19 cellular contexts compared by ENCODE assay signal in the genomic region with DNA sequence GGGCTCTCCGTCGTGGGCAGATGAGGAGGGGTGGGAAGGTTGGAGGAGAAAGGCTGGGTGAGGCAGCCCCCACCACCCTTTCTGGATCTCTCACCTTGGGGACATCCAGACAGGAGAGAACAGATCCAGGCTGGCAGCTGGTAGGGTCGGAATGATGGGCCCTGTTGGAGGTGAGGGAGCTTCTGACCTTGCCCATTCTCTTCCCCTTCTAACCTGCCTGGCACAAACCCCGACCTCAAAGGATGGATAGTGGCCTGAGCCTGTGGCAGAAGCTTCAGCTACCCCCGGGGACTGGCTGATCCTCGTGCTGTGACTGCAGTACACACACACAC. TPM values are rescaled to one million over a fixed set of nuclear protein-coding genes. Genes with fewer than 3 reads are reported as not detected.
DNase-seq lines count a peak whose midpoint lies in the region; ATAC-seq and TF ChIP-seq lines count a peak whose summit lies in the region.
"Had no signal": no experiment of that assay in that cellular context is flagged by ENCODE, and none has a peak within 500 bp of the region (broad histone marks: within the 10 kb centered on the region; RNA-seq: fewer than 3 reads in every experiment).

No MANE protein-coding gene starts in this region.

- intact Hi-C loops in natural killer cell (cut with micrococcal nuclease) (no loop called here), sciatic nerve (cut with DNase I) (loop anchor here (5.0 kb wide), 1 partner anchor 1646 kb away; no protein-coding TSS in a partner anchor)

- H3K27me3 Mint-ChIP-seq in natural killer cell treated with Interleukin-12 subunit alpha and Interleukin-12 subunit beta and Interleukin-15 and Interleukin-18, amount 100 ng/mL, for 72 hours, result peaks cover 0 to under 1% of the 10 kb centered on the region in 2 donors
- H3K27me3 Mint-ChIP-seq in natural killer cell (ENCODE audit: low read depth in 2 of 2), result no peaks in the 10 kb centered on the region
- H3K27me3 Mint-ChIP-seq: CD4-positive, alpha-beta memory T cell had no signal

- TF ChIP-seq CTCF in natural killer cell (IDR thresholded peaks at IDR 0.05), result no peak

- H3K4me1 Mint-ChIP-seq in natural killer cell treated with Interleukin-12 subunit alpha and Interleukin-12 subunit beta and Interleukin-15 and Interleukin-18, amount 100 ng/mL, for 72 hours (ENCODE audit: low read depth in 2 of 2), result peaks cover 0 to under 1% of the 10 kb centered on the region in 2 donors
- no peaks in the 10 kb centered on the region for H3K4me1 Mint-ChIP-seq in natural killer cell
- H3K4me1 Mint-ChIP-seq: CD4-positive, alpha-beta memory T cell had no signal

- H3K9me3 Mint-ChIP-seq in natural killer cell treated with Interleukin-12 subunit alpha and Interleukin-12 subunit beta and Interleukin-15 and Interleukin-18, amount 100 ng/mL, for 72 hours, result no peaks in the 10 kb centered on the region
- H3K9me3 Mint-ChIP-seq in natural killer cell, result no peaks in the 10 kb centered on the region
- H3K9me3 Mint-ChIP-seq: CD4-positive, alpha-beta memory T cell had no signal

- no peak for ATAC-seq in natural killer cell treated with Interleukin-12 subunit alpha and Interleukin-12 subunit beta and Interleukin-15 and Interleukin-18, amount 100 ng/mL, for 72 hours
- ATAC-seq in natural killer cell (no peak), sciatic nerve (no peak), GM19328 (IDR thresholded peaks at IDR 0.05; ENCODE audit: unreplicated experiment) (no peak)

- peak; percentile 18 for DNase-seq in natural killer cell treated with Interleukin-12 subunit alpha and Interleukin-12 subunit beta and Interleukin-15 and Interleukin-18, amount 100 ng/mL, for 72 hours (ENCODE audit: low spot score)
- DNase-seq in natural killer cell (no peak), cerebellar cortex (ENCODE audit: low spot score) (peak; percentile 23), sciatic nerve (ENCODE audit: low spot score) (peak; percentile 33), COLO829 (ENCODE audit: low spot score) (no peak)
- no peak for DNase-seq in activated CD4-positive, alpha-beta T cell treated with anti-CD3 and anti-CD28 coated beads, Interleukin-2, amount 50 U/mL, for 1 hour
- DNase-seq: ACHN; CD4-positive, alpha-beta memory T cell; HCEC 1CT; KBM-7; NCI-H1417 treated with DMSO at 0.1 percent for 48 hours; NCI-H2029; NCI-H2171; NCI-H446; NCI-H69; SIG-M5 had no signal

- H3K36me3 Mint-ChIP-seq in natural killer cell treated with Interleukin-12 subunit alpha and Interleukin-12 subunit beta and Interleukin-15 and Interleukin-18, amount 100 ng/mL, for 72 hours, result no peaks in the 10 kb centered on the region
- H3K36me3 Mint-ChIP-seq in natural killer cell, result no peaks in the 10 kb centered on the region
- H3K36me3 Mint-ChIP-seq: CD4-positive, alpha-beta memory T cell had no signal

- no peak overlapping the region for H3K27ac Mint-ChIP-seq in natural killer cell treated with Interleukin-12 subunit alpha and Interleukin-12 subunit beta and Interleukin-15 and Interleukin-18, amount 100 ng/mL, for 72 hours
- no peak overlapping the region for H3K27ac Mint-ChIP-seq in natural killer cell
- H3K27ac Mint-ChIP-seq: CD4-positive, alpha-beta memory T cell had no signal

- no peak overlapping the region for H3K4me3 Mint-ChIP-seq in natural killer cell treated with Interleukin-12 subunit alpha and Interleukin-12 subunit beta and Interleukin-15 and Interleukin-18, amount 100 ng/mL, for 72 hours
- no peak overlapping the region for H3K4me3 Mint-ChIP-seq in natural killer cell
- H3K4me3 Mint-ChIP-seq: CD4-positive, alpha-beta memory T cell had no signal

RNA-seq across cellular contexts. Expression of gene NPBWR2, which starts 6.0 kb away (rescaled TPM):
- not detected for total RNA-seq in natural killer cell treated with Interleukin-12 subunit alpha and Interleukin-12 subunit beta and Interleukin-15 and Interleukin-18, amount 100 ng/mL, for 72 hours
- total RNA-seq in natural killer cell, result not detected
- not detected for total RNA-seq in sciatic nerve
- total RNA-seq: CD4-positive, alpha-beta memory T cell; OCI-LY7; RPMI7951 had no signal

RNA-seq across cellular contexts. Expression of gene LKAAEAR1, which starts 29.2 kb away (rescaled TPM):
- total RNA-seq in natural killer cell treated with Interleukin-12 subunit alpha and Interleukin-12 subunit beta and Interleukin-15 and Interleukin-18, amount 100 ng/mL, for 72 hours, result not detected
- total RNA-seq in natural killer cell (not detected), sciatic nerve (not detected)
- total RNA-seq: OCI-LY7 had no signal

RNA-seq across cellular contexts. Expression of gene OPRL1, which starts 33.5 kb away (rescaled TPM):
- total RNA-seq in natural killer cell treated with Interleukin-12 subunit alpha and Interleukin-12 subunit beta and Interleukin-15 and Interleukin-18, amount 100 ng/mL, for 72 hours, result under 1 TPM; 0.12 to 0.20 TPM
- total RNA-seq in natural killer cell (1 to 10 TPM; 1.2 to 2.2 (median 1.4) TPM), sciatic nerve (1.0 TPM)

RNA-seq across cellular contexts. Expression of gene RGS19, which starts 34.1 kb away (rescaled TPM):
- 10 to 100 TPM; 27.1 to 33.4 TPM for total RNA-seq in natural killer cell treated with Interleukin-12 subunit alpha and Interleukin-12 subunit beta and Interleukin-15 and Interleukin-18, amount 100 ng/mL, for 72 hours
- total RNA-seq in natural killer cell, result 10 to 100 TPM; 61.9 to 76.4 (median 68.2) TPM
- total RNA-seq in sciatic nerve, result 10.8 TPM

RNA-seq across cellular contexts. Expression of gene TCEA2, which starts 50.4 kb away (rescaled TPM):
- 10 to 100 TPM; 23.2 to 24.1 TPM for total RNA-seq in natural killer cell treated with Interleukin-12 subunit alpha and Interleukin-12 subunit beta and Interleukin-15 and Interleukin-18, amount 100 ng/mL, for 72 hours
- total RNA-seq in natural killer cell, result 10 to 100 TPM; 25.0 to 28.7 (median 28.5) TPM
- total RNA-seq in sciatic nerve, result 81.2 TPM

Comparison
In these comparisons a context has a peak if more than half of its experiments do, and no peak if none do; other contexts are left out.
1. DNase-seq: peak in natural killer cell treated with Interleukin-12 subunit alpha and Interleukin-12 subunit beta and Interleukin-15 and Interleukin-18, amount 100 ng/mL, for 72 hours (single experiment), cerebellar cortex (single experiment) and sciatic nerve (single experiment); none in natural killer cell (single experiment), activated CD4-positive, alpha-beta T cell treated with anti-CD3 and anti-CD28 coated beads, Interleukin-2, amount 50 U/mL, for 1 hour (single experiment) and COLO829 (single experiment).